In the genomic region with DNA sequence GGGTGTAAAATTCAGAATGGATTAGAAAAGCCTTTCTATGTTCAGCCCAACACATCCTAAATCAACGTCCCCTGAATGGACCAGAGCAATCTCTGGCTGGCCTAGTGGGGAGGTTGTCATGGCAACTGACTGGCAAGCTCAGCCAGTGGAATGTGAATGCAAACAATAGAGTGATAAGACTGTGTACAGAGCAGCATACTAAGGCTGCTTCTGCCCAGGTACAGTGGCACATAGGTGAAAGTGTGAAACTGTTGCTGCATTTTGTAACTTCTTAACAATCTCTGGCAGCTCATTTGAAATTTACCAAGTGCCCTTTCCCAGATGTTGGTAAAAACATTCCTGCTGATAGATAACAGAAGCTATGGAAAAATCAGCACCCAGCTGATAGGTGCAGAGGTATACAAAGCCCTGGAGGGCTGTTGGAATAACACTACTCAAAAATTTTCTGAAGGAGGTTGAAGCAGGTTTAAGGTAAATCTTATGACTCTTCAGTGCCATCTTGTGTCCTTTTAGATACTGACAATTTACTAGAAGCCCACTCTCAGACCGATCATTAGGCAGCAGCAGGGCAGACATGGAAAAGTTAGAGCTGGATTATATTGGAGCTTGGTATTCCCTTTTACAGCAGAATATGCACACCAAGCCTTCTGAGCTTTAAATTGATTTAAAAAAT, we compare ENCODE assay signal across 8 cellular contexts.
A peak's percentile ranks its signal among the peaks of the same experiment; 100 is the strongest.
DNase-seq lines count a peak whose midpoint lies in the region; ATAC-seq, FAIRE-seq and TF ChIP-seq lines count a peak whose summit lies in the region.

No MANE protein-coding gene starts in this region.

- peak; percentile 41 for DNase-seq in Ammon's horn (ENCODE audit: low spot score)
- DNase-seq in LoVo (ENCODE audit: low spot score) = peak; percentile 58
- no peak for DNase-seq in glutamatergic neuron
- DNase-seq in progenitor cell of endocrine pancreas (ENCODE audit: low spot score, unreplicated experiment) = peak; percentile 47
- DNase-seq in stimulated activated CD4-positive, alpha-beta T cell treated with anti-CD3 and anti-CD28 coated beads, Interleukin-4, amount 100 ng/mL, for 24 hours = no peak
- DNase-seq in activated naive CD8-positive, alpha-beta T cell treated with anti-CD3 and anti-CD28 coated beads for 36 hours = no peak

- TF ChIP-seq CTCF in glutamatergic neuron (IDR thresholded peaks at IDR 0.05; ENCODE audit: partially characterized antibody, unreplicated experiment) (peak; percentile 46), progenitor cell of endocrine pancreas (IDR thresholded peaks at IDR 0.05; ENCODE audit: unreplicated experiment) (peak; percentile 73)

- FAIRE-seq in TTC549 (lab: Jason Lieb, UNC) = peak; percentile 60

- H3K27ac Mint-ChIP-seq in glutamatergic neuron (ENCODE audit: unreplicated experiment) = no peak overlapping the region
- H3K27ac Mint-ChIP-seq in progenitor cell of endocrine pancreas = peak overlapping the region; percentile 95
- no peak overlapping the region for H3K27ac Mint-ChIP-seq in activated naive CD8-positive, alpha-beta T cell treated with anti-CD3 and anti-CD28 coated beads for 36 hours

- H3K9me3 Mint-ChIP-seq in glutamatergic neuron (ENCODE audit: unreplicated experiment) = no peaks in the 10 kb centered on the region
- no peaks in the 10 kb centered on the region for H3K9me3 Mint-ChIP-seq in progenitor cell of endocrine pancreas (ENCODE audit: low read depth)
- H3K9me3 Mint-ChIP-seq in activated naive CD8-positive, alpha-beta T cell treated with anti-CD3 and anti-CD28 coated beads for 36 hours = no peaks in the 10 kb centered on the region

- peak; percentile 72 for ATAC-seq in GM18861 (IDR thresholded peaks at IDR 0.05; ENCODE audit: unreplicated experiment)

- H3K4me3 Mint-ChIP-seq in glutamatergic neuron (ENCODE audit: unreplicated experiment) (no peak overlapping the region), progenitor cell of endocrine pancreas (ENCODE audit: low read depth) (peak overlapping the region; percentile 35)
- H3K4me3 Mint-ChIP-seq in activated naive CD8-positive, alpha-beta T cell treated with anti-CD3 and anti-CD28 coated beads for 36 hours = no peak overlapping the region

- H3K36me3 Mint-ChIP-seq in glutamatergic neuron (ENCODE audit: unreplicated experiment) = no peaks in the 10 kb centered on the region
- H3K36me3 Mint-ChIP-seq in progenitor cell of endocrine pancreas (ENCODE audit: insufficient read depth) = no peaks in the 10 kb centered on the region
- H3K36me3 Mint-ChIP-seq in activated naive CD8-positive, alpha-beta T cell treated with anti-CD3 and anti-CD28 coated beads for 36 hours = no peaks in the 10 kb centered on the region

- H3K4me1 Mint-ChIP-seq in glutamatergic neuron (ENCODE audit: low read depth, unreplicated experiment) (no peaks in the 10 kb centered on the region), progenitor cell of endocrine pancreas (ENCODE audit: low read depth) (peaks cover 35% of the 10 kb centered on the region)
- H3K4me1 Mint-ChIP-seq in activated naive CD8-positive, alpha-beta T cell treated with anti-CD3 and anti-CD28 coated beads for 36 hours = no peaks in the 10 kb centered on the region

- no peaks in the 10 kb centered on the region for H3K27me3 Mint-ChIP-seq in glutamatergic neuron (ENCODE audit: unreplicated experiment)
- no peaks in the 10 kb centered on the region for H3K27me3 Mint-ChIP-seq in progenitor cell of endocrine pancreas
- H3K27me3 Mint-ChIP-seq in activated naive CD8-positive, alpha-beta T cell treated with anti-CD3 and anti-CD28 coated beads for 36 hours = peaks cover 5% of the 10 kb centered on the region

Comparison
In these comparisons a context has a peak if more than half of its experiments do, and no peak if none do; other contexts are left out.
1. DNase-seq: peak in Ammon's horn (single experiment), LoVo (single experiment) and progenitor cell of endocrine pancreas (single experiment); none in glutamatergic neuron (single experiment), stimulated activated CD4-positive, alpha-beta T cell treated with anti-CD3 and anti-CD28 coated beads, Interleukin-4, amount 100 ng/mL, for 24 hours (single experiment) and activated naive CD8-positive, alpha-beta T cell treated with anti-CD3 and anti-CD28 coated beads for 36 hours (single experiment).